In the genomic region with DNA sequence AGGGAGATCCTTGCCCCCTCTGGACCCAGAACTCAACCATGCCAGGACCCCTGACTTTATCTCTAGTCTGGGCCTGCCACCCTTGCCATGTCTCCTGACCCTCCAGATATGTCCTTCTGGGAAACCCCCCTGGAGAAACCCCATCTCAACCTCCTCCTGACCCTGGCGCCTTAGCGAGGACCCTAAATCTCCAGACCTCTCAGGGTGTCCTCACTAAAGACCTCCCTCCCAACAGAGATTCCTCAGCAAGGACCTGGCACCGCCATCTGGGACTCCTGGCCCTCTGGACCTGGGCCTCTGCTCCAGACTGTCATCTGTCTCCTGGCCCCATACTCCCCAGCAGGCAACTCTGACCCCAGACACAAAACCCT, we compare ENCODE assay signal across 10 cellular contexts. TPM values are rescaled to one million over a fixed set of nuclear protein-coding genes. Genes with fewer than 3 reads are reported as not detected.
DNase-seq lines count a peak whose midpoint lies in the region; ATAC-seq and TF ChIP-seq lines count a peak whose summit lies in the region.
"Had no signal": no experiment of that assay in that cellular context is flagged by ENCODE, and none has a peak within 500 bp of the region (broad histone marks: within the 10 kb centered on the region; RNA-seq: fewer than 3 reads in every experiment).

No MANE protein-coding gene starts in this region.

- H3K4me1 ChIP-seq in ACC112 (ENCODE audit: control insufficient read depth, insufficient read depth, low read length, unreplicated experiment), result no peaks in the 10 kb centered on the region
- peaks cover 12% of the 10 kb centered on the region for H3K4me1 ChIP-seq in mucosa of descending colon (ENCODE audit: low read depth)

- no peaks in the 10 kb centered on the region for H3K36me3 Mint-ChIP-seq in HFFc6 (ENCODE audit: low read depth)
- peaks cover 61% of the 10 kb centered on the region for H3K36me3 Mint-ChIP-seq in dendritic cell treated with granulocyte-macrophage colony-stimulating factor and Interleukin-4, amounts not matched to agents 40 ng/mL and 50 ng/mL, for 4 days (ENCODE audit: low read depth)
- no peaks in the 10 kb centered on the region for H3K36me3 Mint-ChIP-seq in nephron (ENCODE audit: low read depth)

- H3K27me3 ChIP-seq in ACC112 (ENCODE audit: insufficient read depth, low read length), result no peaks in the 10 kb centered on the region

- no peak for ATAC-seq in mucosa of descending colon

- no peaks in the 10 kb centered on the region for H3K9me3 ChIP-seq in mucosa of descending colon
- H3K9me3 ChIP-seq: HAP-1 had no signal

- TF ChIP-seq CTCF in HFFc6 (IDR thresholded peaks at IDR 0.05), result no peak
- no peak for TF ChIP-seq CTCF in nephron (IDR thresholded peaks at IDR 0.05; ENCODE audit: unreplicated experiment in 3 of 3)
- TF ChIP-seq CTCF in mucosa of descending colon (IDR thresholded peaks at IDR 0.05), result no peak

- intact Hi-C loops in dendritic cell treated with granulocyte-macrophage colony-stimulating factor and Interleukin-4, amounts not matched to agents 40 ng/mL and 50 ng/mL, for 4 days (cut with micrococcal nuclease), result loop anchor here (2.0 kb wide), 1 partner anchor 36 kb away; no protein-coding TSS in a partner anchor
- intact Hi-C loops in mucosa of descending colon (cut with DNase I, micrococcal nuclease), result no loop called here

- no peaks in the 10 kb centered on the region; the same call in 1 of the 2 replicates for H3K27me3 Mint-ChIP-seq in HFFc6 (ENCODE audit: insufficient read depth)
- no peaks in the 10 kb centered on the region for H3K27me3 Mint-ChIP-seq in dendritic cell treated with granulocyte-macrophage colony-stimulating factor and Interleukin-4, amounts not matched to agents 40 ng/mL and 50 ng/mL, for 4 days
- H3K27me3 Mint-ChIP-seq in nephron (ENCODE audit: low read depth), result peaks cover 59% of the 10 kb centered on the region

- no peaks in the 10 kb centered on the region for H3K36me3 ChIP-seq in ACC112 (ENCODE audit: insufficient read depth, low read length)
- H3K36me3 ChIP-seq in mucosa of descending colon (ENCODE audit: low read depth), result peaks cover 2% of the 10 kb centered on the region
- H3K36me3 ChIP-seq: HAP-1 had no signal

- H3K4me3 ChIP-seq in ACC112 (ENCODE audit: low read depth, low read length), result peak overlapping the region; percentile 81; the same call in 1 of the 2 replicates
- no peak overlapping the region for H3K4me3 ChIP-seq in mucosa of descending colon

- no peak overlapping the region for H3K27ac Mint-ChIP-seq in HFFc6
- H3K27ac Mint-ChIP-seq in dendritic cell treated with granulocyte-macrophage colony-stimulating factor and Interleukin-4, amounts not matched to agents 40 ng/mL and 50 ng/mL, for 4 days, result peak overlapping the region; percentile 84
- no peak overlapping the region for H3K27ac Mint-ChIP-seq in nephron

- H3K4me1 Mint-ChIP-seq in HFFc6 (ENCODE audit: low read depth), result peaks cover 14% of the 10 kb centered on the region
- peaks cover 74% of the 10 kb centered on the region for H3K4me1 Mint-ChIP-seq in dendritic cell treated with granulocyte-macrophage colony-stimulating factor and Interleukin-4, amounts not matched to agents 40 ng/mL and 50 ng/mL, for 4 days (ENCODE audit: low read depth)
- peaks cover 9% of the 10 kb centered on the region for H3K4me1 Mint-ChIP-seq in nephron

- H3K9me3 Mint-ChIP-seq in HFFc6 (no peaks in the 10 kb centered on the region), nephron (no peaks in the 10 kb centered on the region)
- H3K9me3 Mint-ChIP-seq in dendritic cell treated with granulocyte-macrophage colony-stimulating factor and Interleukin-4, amounts not matched to agents 40 ng/mL and 50 ng/mL, for 4 days, result no peaks in the 10 kb centered on the region

- H3K27ac ChIP-seq in ACC112 (ENCODE audit: low read depth, low read length), result no peak overlapping the region

- H3K4me3 Mint-ChIP-seq in HFFc6, result peak overlapping the region; percentile 84; the same call in 1 of the 2 replicates
- peak overlapping the region; percentile 87 for H3K4me3 Mint-ChIP-seq in dendritic cell treated with granulocyte-macrophage colony-stimulating factor and Interleukin-4, amounts not matched to agents 40 ng/mL and 50 ng/mL, for 4 days
- peak overlapping the region; percentile 46 to 79 (median 78) for H3K4me3 Mint-ChIP-seq in nephron

- H2AFZ ChIP-seq in ACC112 (ENCODE audit: low read length, unreplicated experiment), result no peak overlapping the region

- no peak for DNase-seq in HFFc6
- no peak for DNase-seq in mucosa of descending colon
- no peak for DNase-seq in mucosa of gallbladder (ENCODE audit: low spot score)
- no peak for DNase-seq in NCI-H2171 treated with DMSO at 0.1 percent for 48 hours (lab: John Stamatoyannopoulos, UW)
- DNase-seq in COLO829 (ENCODE audit: low spot score), result no peak
- DNase-seq: NCI-H226 had no signal

- no peaks in the 10 kb centered on the region for H3K79me2 ChIP-seq in ACC112 (ENCODE audit: control insufficient read depth, insufficient read depth, low read length, unreplicated experiment)

RNA-seq across cellular contexts. Expression of a gene that starts 1.3 kb away (rescaled TPM):
- total RNA-seq in HFFc6 (2021; fragmentation: NEBNext Ultra II Directional; extraction: Animal tissue kit (Norgen Biotek cat#: 25700)), result 1 to 10 TPM; 2.6 to 9.2 (median 2.9) TPM
- 10 to 100 TPM; 24.8 to 27.8 (median 25.6) TPM for total RNA-seq in mucosa of descending colon
- total RNA-seq in mucosa of gallbladder, result 21.5 TPM

RNA-seq across cellular contexts. Expression of a gene that starts 5.2 kb away (rescaled TPM):
- 10 to 100 TPM; 80.8 to 98.5 (median 86.6) TPM for total RNA-seq in HFFc6 (2021; fragmentation: NEBNext Ultra II Directional; extraction: Animal tissue kit (Norgen Biotek cat#: 25700))
- total RNA-seq in mucosa of descending colon (10 to 100 TPM; 21.4 to 31.5 (median 23.9) TPM), mucosa of gallbladder (31.6 TPM)

RNA-seq across cellular contexts. Expression of a gene that starts 14.7 kb away (rescaled TPM):
- total RNA-seq in HFFc6 (2021; fragmentation: NEBNext Ultra II Directional; extraction: Animal tissue kit (Norgen Biotek cat#: 25700)), result under 1 TPM in 5 of 6 experiments, not detected in 1; 0.14 to 0.66 (median 0.25) TPM
- total RNA-seq in mucosa of descending colon (10 to 100 TPM in 2 of 3 donors, 1 to 10 TPM in 1; 8.1 to 14.2 (median 10.1) TPM), mucosa of gallbladder (11.9 TPM)

RNA-seq across cellular contexts. Expression of a gene that starts 16.9 kb away (rescaled TPM):
- not detected for total RNA-seq in HFFc6 (2021; fragmentation: NEBNext Ultra II Directional; extraction: Animal tissue kit (Norgen Biotek cat#: 25700))
- total RNA-seq in mucosa of descending colon, result 100 to 1,000 TPM in 2 of 3 donors, 10 to 100 TPM in 1; 82.5 to 310 (median 235) TPM
- 77.7 TPM for total RNA-seq in mucosa of gallbladder

RNA-seq across cellular contexts. Expression of a gene that starts 53.4 kb away (rescaled TPM):
- total RNA-seq in HFFc6 (2021; fragmentation: NEBNext Ultra II Directional; extraction: Animal tissue kit (Norgen Biotek cat#: 25700)), result 100 to 1,000 TPM; 229 to 298 (median 259) TPM
- total RNA-seq in mucosa of descending colon (100 to 1,000 TPM; 121 to 144 (median 141) TPM), mucosa of gallbladder (112 TPM)
